Comparison of ENCODE assay signal across 17 cellular contexts in genomic region chr3:84961492-84962255, GRCh38. TPM values are rescaled to one million over a fixed set of nuclear protein-coding genes. Genes with fewer than 3 reads are reported as not detected.
DNase-seq lines count a peak whose midpoint lies in the region; ATAC-seq and TF ChIP-seq lines count a peak whose summit lies in the region.
"Had no signal": no experiment of that assay in that cellular context is flagged by ENCODE, and none has a peak within 500 bp of the region (broad histone marks: within the 10 kb centered on the region; RNA-seq: fewer than 3 reads in every experiment).

No MANE protein-coding gene starts in this region.

- peaks cover 4% of the 10 kb centered on the region; the same call in 1 of the 2 replicates for H3K27me3 ChIP-seq in HUES48 (ENCODE audit: control insufficient read depth, insufficient read depth, low read length)
- peaks cover 20% of the 10 kb centered on the region for H3K27me3 ChIP-seq in iPS-20b (ENCODE audit: insufficient read depth, low read length)

- peak overlapping the region; percentile 21 for H3K27ac ChIP-seq in HUES48 (ENCODE audit: low read depth, low read length)
- no peak overlapping the region for H3K27ac ChIP-seq in iPS-20b (ENCODE audit: low read length)
- H3K27ac ChIP-seq: BLaER1 treated with 17β-estradiol and CSF1 and Interleukin-3, amounts not matched to agents 10 nM and 100 nM; SJSA1 had no signal

- ATAC-seq in GM19351 (IDR thresholded peaks at IDR 0.05; ENCODE audit: unreplicated experiment) = no peak
- ATAC-seq in GM21367 (IDR thresholded peaks at IDR 0.05; ENCODE audit: unreplicated experiment) = no peak
- ATAC-seq: GM12878; sciatic nerve; stimulated activated naive CD8-positive, alpha-beta T cell treated with anti-CD3 and anti-CD28 coated beads, Interleukin-15, amount 100 ng/mL, for 72 hours had no signal

- DNase-seq in astrocyte of the hippocampus (ENCODE audit: low read depth, low spot score) (peak; percentile 28), retinal pigment epithelial cell (ENCODE audit: low read depth) (no peak), ureter (ENCODE audit: low spot score) (no peak)
- DNase-seq in effector CD4-positive, alpha-beta T cell = no peak
- DNase-seq: GOT3; Karpas-422; NCI-H187; stimulated activated naive CD8-positive, alpha-beta T cell treated with anti-CD3 and anti-CD28 coated beads, Interleukin-15, amount 100 ng/mL, for 72 hours had no signal

- H3K9ac ChIP-seq in HUES48 (ENCODE audit: low read depth, low read length) (no peak overlapping the region), iPS-20b (ENCODE audit: low read depth, low read length) (peak overlapping the region; percentile 80; the same call in 1 of the 2 replicates)
- H3K9ac ChIP-seq: BLaER1 treated with 17β-estradiol and CSF1 and Interleukin-3, amounts not matched to agents 10 nM and 100 nM had no signal

- TF ChIP-seq CTCF in retinal pigment epithelial cell (conservative IDR thresholded peaks at IDR 0.05; ENCODE audit: low read depth, low read length) = no peak

- H3K4me1 ChIP-seq in HUES48 (ENCODE audit: control insufficient read depth, insufficient read depth, low read length) (peaks cover 64% of the 10 kb centered on the region), iPS-20b (ENCODE audit: insufficient read depth, low read length) (peaks cover 40% of the 10 kb centered on the region)
- H3K4me1 ChIP-seq: SJSA1 had no signal

- no peaks in the 10 kb centered on the region for H3K36me3 ChIP-seq in HUES48 (ENCODE audit: control insufficient read depth, insufficient read depth, low read length)
- no peaks in the 10 kb centered on the region for H3K36me3 ChIP-seq in iPS-20b (ENCODE audit: insufficient read depth, low read depth, low read length)
- H3K36me3 ChIP-seq: BLaER1 treated with 17β-estradiol and CSF1 and Interleukin-3, amounts not matched to agents 10 nM and 100 nM; SJSA1 had no signal

- H3K9me3 ChIP-seq in HUES48 (ENCODE audit: control insufficient read depth, insufficient read depth, low read length) (no peaks in the 10 kb centered on the region), iPS-20b (ENCODE audit: insufficient read depth, low read depth, low read length) (no peaks in the 10 kb centered on the region)
- H3K9me3 ChIP-seq: BLaER1 treated with 17β-estradiol and CSF1 and Interleukin-3, amounts not matched to agents 10 nM and 100 nM; SJSA1 had no signal

- H3K4me3 ChIP-seq in HUES48 (ENCODE audit: low read depth, low read length) (peak overlapping the region; percentile 88), iPS-20b (ENCODE audit: low read length) (peak overlapping the region; percentile 93), retinal pigment epithelial cell (ENCODE audit: low read length) (peak overlapping the region; percentile 37)
- H3K4me3 ChIP-seq: GM12878, SJSA1 had no signal

RNA-seq across cellular contexts. Expression of gene CADM2, which starts 2.9 kb away (rescaled TPM):
- total RNA-seq in ureter = 6.9 TPM
- total RNA-seq: epithelial cell of proximal tubule, GM12878, SJSA1 had no signal

Comparison
In these comparisons a context has a peak if more than half of its experiments do, and no peak if none do; other contexts are left out.
1. H3K4me3 ChIP-seq: peak in every context shown above with its lines; median percentile 93 in iPS-20b; 88 in HUES48; 37 in retinal pigment epithelial cell.